19 cellular contexts compared by ENCODE assay signal in genomic region chr4:5101571-5101970, GRCh38. TPM values are rescaled to one million over a fixed set of nuclear protein-coding genes. Genes with fewer than 3 reads are reported as not detected.
DNase-seq lines count a peak whose midpoint lies in the region; ATAC-seq and TF ChIP-seq lines count a peak whose summit lies in the region.
"Had no signal": no experiment of that assay in that cellular context is flagged by ENCODE, and none has a peak within 500 bp of the region (broad histone marks: within the 10 kb centered on the region; RNA-seq: fewer than 3 reads in every experiment).

No MANE protein-coding gene starts in this region.

- ATAC-seq in HG03025 (IDR thresholded peaks at IDR 0.05; ENCODE audit: low FRiP score, unreplicated experiment) (no peak), HG02885 (IDR thresholded peaks at IDR 0.05; ENCODE audit: poor library complexity, unreplicated experiment) (no peak)
- ATAC-seq: GM12878, HCT116, HepG2 had no signal

- no peak overlapping the region for H2BK15ac ChIP-seq in neuronal stem cell (ENCODE audit: low read length)

- H3K36me3 Mint-ChIP-seq in osteocyte (ENCODE audit: unreplicated experiment) = peaks cover 2% of the 10 kb centered on the region

- H2AK5ac ChIP-seq in neuronal stem cell (ENCODE audit: low read depth, low read length) = no peak overlapping the region

- no peak overlapping the region for H4K8ac ChIP-seq in neuronal stem cell (ENCODE audit: low read depth, low read length)

- H3K79me1 ChIP-seq in neuronal stem cell (ENCODE audit: low read depth, low read length) = no peaks in the 10 kb centered on the region

- H3K27ac ChIP-seq in neuronal stem cell (replicated peaks; ENCODE audit: low read length) = no peak overlapping the region
- H3K27ac ChIP-seq: GM23248 had no signal

- H3K23ac ChIP-seq in neuronal stem cell (ENCODE audit: low read depth, low read length, poor library complexity) = no peak overlapping the region

- peak; percentile 77 for DNase-seq in AG10803 (ENCODE audit: low read depth)
- DNase-seq in GM04504 (ENCODE audit: low read depth) = peak; percentile 68
- DNase-seq in astrocyte of the hippocampus (ENCODE audit: low read depth, low spot score) = peak; percentile 30
- no peak for DNase-seq in osteocyte (ENCODE audit: extremely low spot score, unreplicated experiment)
- no peak for DNase-seq in neuronal stem cell (ENCODE audit: low spot score)
- no peak for DNase-seq in DMS 273 treated with DMSO at 0.1 percent for 48 hours (lab: John Stamatoyannopoulos, UW)
- DNase-seq: 8988T; C1 segment of cervical spinal cord; Calu3; CD4-positive, alpha-beta T cell; DMS79; GF-D8; GM23248 had no signal

- no peaks in the 10 kb centered on the region for H3K9me3 ChIP-seq in neuronal stem cell (replicated peaks in 1 of 2; ENCODE audit: control insufficient read depth in 2 of 2, insufficient read depth in 1 of 2, low read depth in 1 of 2, low read length in 2 of 2)

- no peak overlapping the region for H3K4me3 ChIP-seq in AG10803 (ENCODE audit: low read length)
- H3K4me3 ChIP-seq in neuronal stem cell (ENCODE audit: low read length in 2 of 2) = no peak overlapping the region
- H3K4me3 ChIP-seq: GM12878, GM23248 had no signal

- no peak overlapping the region for H3K14ac ChIP-seq in neuronal stem cell (ENCODE audit: low read length)

- no peak overlapping the region for H3K4ac ChIP-seq in neuronal stem cell (ENCODE audit: low read length)

- H3K9ac ChIP-seq in neuronal stem cell (ENCODE audit: low read depth, low read length, poor library complexity) = no peak overlapping the region
- H3K9ac ChIP-seq: GM23248 had no signal

- H3K4me1 Mint-ChIP-seq in osteocyte (ENCODE audit: unreplicated experiment) = peaks cover 49% of the 10 kb centered on the region
- H3K4me1 Mint-ChIP-seq: B cell had no signal

- no peaks in the 10 kb centered on the region for H3K27me3 ChIP-seq in neuronal stem cell (ENCODE audit: control insufficient read depth in 3 of 3, insufficient read depth in 3 of 3, low read depth in 1 of 3, low read length in 3 of 3)

- H2AFZ ChIP-seq in neuronal stem cell (ENCODE audit: low read length) = no peak overlapping the region
- H2AFZ ChIP-seq: GM23248 had no signal

- no peak overlapping the region for H3K4me2 ChIP-seq in neuronal stem cell (ENCODE audit: insufficient read depth, low read length, poor library complexity, severe bottlenecking)

- H3K9me3 Mint-ChIP-seq in osteocyte (ENCODE audit: unreplicated experiment) = no peaks in the 10 kb centered on the region
- H3K9me3 Mint-ChIP-seq: CD4-positive, alpha-beta T cell had no signal

- WGBS in neuronal stem cell (ENCODE audit: extremely low coverage in 2 of 2, insufficient read length in 2 of 2, insufficient replicate concordance in 1 of 2), 2 donors = no CpG with 5 or more reads among the region's 3 CpGs

- no peak overlapping the region for H2BK12ac ChIP-seq in neuronal stem cell (ENCODE audit: low read length)

- H4K91ac ChIP-seq in neuronal stem cell (ENCODE audit: low read depth, low read length, poor library complexity) = no peak overlapping the region

- H3K27me3 Mint-ChIP-seq in osteocyte (ENCODE audit: unreplicated experiment) = no peaks in the 10 kb centered on the region
- H3K27me3 Mint-ChIP-seq: B cell; CD4-positive, alpha-beta T cell had no signal

- no peak overlapping the region for H3K18ac ChIP-seq in neuronal stem cell (ENCODE audit: low read length)

- no peak overlapping the region for H3K4me3 Mint-ChIP-seq in osteocyte (ENCODE audit: unreplicated experiment)
- H3K4me3 Mint-ChIP-seq: B cell; CD4-positive, alpha-beta T cell had no signal

- H3K4me1 ChIP-seq in neuronal stem cell (ENCODE audit: control insufficient read depth in 2 of 2, insufficient read depth in 1 of 2, low read depth in 1 of 2, low read length in 2 of 2) = no peaks in the 10 kb centered on the region

- H2BK5ac ChIP-seq in neuronal stem cell (ENCODE audit: low read length) = no peak overlapping the region

- no peaks in the 10 kb centered on the region for H3K36me3 ChIP-seq in neuronal stem cell (replicated peaks in 1 of 2; ENCODE audit: control insufficient read depth in 2 of 2, insufficient read depth in 2 of 2, low read length in 2 of 2)

- TF ChIP-seq CTCF in AG10803 (conservative IDR thresholded peaks at IDR 0.05; ENCODE audit: low read length) (no peak), osteocyte (IDR thresholded peaks at IDR 0.05) (no peak)

- peak overlapping the region; percentile 37 for H3K27ac Mint-ChIP-seq in osteocyte (ENCODE audit: unreplicated experiment)
- H3K27ac Mint-ChIP-seq: B cell; CD4-positive, alpha-beta T cell had no signal

- no peak overlapping the region for H2BK120ac ChIP-seq in neuronal stem cell (ENCODE audit: low read depth, low read length)

RNA-seq across cellular contexts. Expression of gene STK32B, which starts 50.3 kb away (rescaled TPM):
- total RNA-seq in osteocyte = 44.3 and 46.9 TPM in 2 replicates
- polyA plus RNA-seq in neuronal stem cell (2013, experiment 1 of 2) = 1.8 TPM
- 1.9 TPM for polyA plus RNA-seq in neuronal stem cell (2013, experiment 2 of 2)
- total RNA-seq: Calu3; CD4-positive, alpha-beta T cell; HepG2 had no signal
- polyA plus RNA-seq: HepG2 had no signal

Comparison
In these comparisons a context has a peak if more than half of its experiments do, and no peak if none do; other contexts are left out.
1. DNase-seq: peak in AG10803 (single experiment), GM04504 (single experiment) and astrocyte of the hippocampus (single experiment); none in osteocyte (single experiment), neuronal stem cell (single experiment) and DMS 273 treated with DMSO at 0.1 percent for 48 hours (single experiment).